Comparison of ENCODE assay signal across 1 cellular context in genomic region chr4:25814737-25815136, GRCh38.
TF ChIP-seq lines count a peak whose summit lies in the region.

No MANE protein-coding gene starts in this region.

TF ChIP-seq in IMR-90, 13 proteins besides CTCF, POLR2A, EP300 and RAD21:
- TF ChIP-seq MAZ (IDR thresholded peaks at IDR 0.05; ENCODE audit: borderline replicate concordance, low read depth, low read length) = no peak
- TF ChIP-seq ELK1 (IDR thresholded peaks at IDR 0.05; ENCODE audit: borderline replicate concordance, low read depth, low read length) = no peak
- no peak for TF ChIP-seq RFX5 (IDR thresholded peaks at IDR 0.05; ENCODE audit: low read depth, low read length)
- TF ChIP-seq SMC3 (IDR thresholded peaks at IDR 0.05; ENCODE audit: low read depth, low read length) = no peak
- no peak for TF ChIP-seq MXI1 (IDR thresholded peaks at IDR 0.05; ENCODE audit: borderline replicate concordance, low read depth, low read length)
- no peak for TF ChIP-seq USF2 (IDR thresholded peaks at IDR 0.05; ENCODE audit: low read depth, low read length)
- no peak for TF ChIP-seq CEBPB (IDR thresholded peaks at IDR 0.05; ENCODE audit: low read depth, low read length)
- no peak for TF ChIP-seq FOS (IDR thresholded peaks at IDR 0.05; ENCODE audit: low read depth, low read length)
- no peak for TF ChIP-seq BHLHE40 (IDR thresholded peaks at IDR 0.05; ENCODE audit: low read depth, low read length)
- TF ChIP-seq NFE2L2 (IDR thresholded peaks at IDR 0.05; ENCODE audit: low read depth, low read length) = no peak
- TF ChIP-seq MAFK (IDR thresholded peaks at IDR 0.05; ENCODE audit: low read depth, low read length) = no peak
TF ChIP-seq in IMR-90: peak in this region for 0.
